Comparison of ENCODE assay signal across 19 cellular contexts in the genomic region with DNA sequence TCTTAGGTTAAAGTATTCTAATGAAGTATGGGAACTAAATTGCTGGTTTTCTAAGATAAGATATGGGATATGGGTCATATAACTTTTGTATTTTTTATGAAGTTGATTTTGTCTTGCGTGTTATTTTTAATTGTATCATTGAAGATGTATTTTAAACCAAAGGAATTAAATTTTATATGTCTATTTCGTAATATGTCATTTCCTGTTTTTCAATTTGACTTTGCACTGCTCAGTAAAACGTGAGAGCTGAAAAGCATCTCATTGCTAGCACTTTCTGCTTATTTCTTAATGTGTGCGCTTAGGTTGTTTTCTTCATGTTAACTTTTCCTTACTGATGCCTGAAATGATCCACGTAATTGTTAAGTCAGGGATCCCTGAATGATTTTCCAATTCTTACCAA.
"Had no signal": no experiment of that assay in that cellular context is flagged by ENCODE, and none has a peak within 500 bp of the region (broad histone marks: within the 10 kb centered on the region; RNA-seq: fewer than 3 reads in every experiment).

No MANE protein-coding gene starts in this region.

- H3K4me2 ChIP-seq: KMS-11 had no signal

- DNase-seq: activated B cell treated with CpG ODN at 0.5 μM for 24 hours; activated CD4-positive, alpha-beta T cell treated with anti-CD3 and anti-CD28 coated beads for 1 hour; activated CD4-positive, alpha-beta T cell treated with anti-CD3 and anti-CD28 coated beads, Interleukin-2, amount 10 ng/mL, durations not matched to agents 24 days and 14 days; activated CD4-positive, alpha-beta T cell treated with anti-CD3 and anti-CD28 coated beads, Interleukin-2, amount 50 U/mL, for 48 hours; activated CD8-positive, alpha-beta memory T cell treated with anti-CD3 and anti-CD28 coated beads, Interleukin-2, amount 10 ng/mL, durations not matched to agents 7 days and 5 days; activated effector memory CD4-positive, alpha-beta T cell treated with Interleukin-2 at 50 U/mL for 16 hours; activated naive CD4-positive, alpha-beta T cell; caudate nucleus; NCI-H1048; NCI-H146; NCI-H187 treated with DMSO at 0.1 percent for 48 hours; NCI-H2081 treated with DMSO at 0.1 percent for 48 hours; NCI-H446; NCI-H524; OCI-M1; SHP77 had no signal

- H3K4me3 ChIP-seq: breast epithelium, SJSA1 had no signal

- H3K36me3 ChIP-seq: breast epithelium, SJSA1 had no signal

- H3K27ac ChIP-seq: KMS-11, SJSA1 had no signal

- H3K9me3 ChIP-seq: breast epithelium, SJSA1 had no signal

- H3K4me1 ChIP-seq: breast epithelium had no signal

- ATAC-seq: activated CD8-positive, alpha-beta memory T cell treated with anti-CD3 and anti-CD28 coated beads, Interleukin-2, amount 10 ng/mL, durations not matched to agents 7 days and 5 days had no signal

- H3K27me3 ChIP-seq: breast epithelium, SJSA1 had no signal
